Comparison of ENCODE assay signal across 16 cellular contexts in genomic region chr5:78879541-78879940, GRCh38.
DNase-seq lines count a peak whose midpoint lies in the region; ATAC-seq and TF ChIP-seq lines count a peak whose summit lies in the region.
"Had no signal": no experiment of that assay in that cellular context is flagged by ENCODE, and none has a peak within 500 bp of the region (broad histone marks: within the 10 kb centered on the region; RNA-seq: fewer than 3 reads in every experiment).

No MANE protein-coding gene starts in this region.

- no peak overlapping the region for H3K9ac ChIP-seq in skeletal muscle satellite cell (ENCODE audit: low read depth, low read length)
- H3K9ac ChIP-seq: BLaER1 treated with 17β-estradiol and CSF1 and Interleukin-3, amounts not matched to agents 10 nM and 100 nM had no signal

- DNase-seq in AG10803 (ENCODE audit: low read depth) (peak; percentile 16), ascending aorta (ENCODE audit: low spot score in 2 of 2) (no peak), medulla oblongata (ENCODE audit: extremely low spot score) (peak; percentile 16), right atrium auricular region (ENCODE audit: low spot score) (no peak), RKO (ENCODE audit: low spot score) (no peak), T1000 (lab: John Stamatoyannopoulos, UW) (no peak)
- DNase-seq: CD4-positive, CD25-positive, alpha-beta regulatory T cell; DMS53; GF-D8; HCEC 1CT; HFFc6 had no signal

- ATAC-seq in HG03135 (IDR thresholded peaks at IDR 0.05; ENCODE audit: unreplicated experiment): no peak

- H3K9me3 ChIP-seq in ascending aorta (no peaks in the 10 kb centered on the region), skeletal muscle satellite cell (replicated peaks; ENCODE audit: low read length) (no peaks in the 10 kb centered on the region), right atrium auricular region (no peaks in the 10 kb centered on the region)
- H3K9me3 ChIP-seq: BLaER1 treated with 17β-estradiol and CSF1 and Interleukin-3, amounts not matched to agents 10 nM and 100 nM had no signal

- H3K27me3 ChIP-seq in ascending aorta: no peaks in the 10 kb centered on the region
- no peaks in the 10 kb centered on the region for H3K27me3 ChIP-seq in skeletal muscle satellite cell (ENCODE audit: control insufficient read depth, insufficient read depth, low read length)
- no peaks in the 10 kb centered on the region for H3K27me3 ChIP-seq in right atrium auricular region
- H3K27me3 ChIP-seq: BLaER1 treated with 17β-estradiol and CSF1 and Interleukin-3, amounts not matched to agents 10 nM and 100 nM had no signal

- H3K27ac ChIP-seq in ascending aorta: peak overlapping the region; percentile 27 to 68
- no peak overlapping the region for H3K27ac ChIP-seq in right atrium auricular region
- H3K27ac ChIP-seq: 22Rv1; BLaER1 treated with 17β-estradiol and CSF1 and Interleukin-3, amounts not matched to agents 10 nM and 100 nM; HL-60 had no signal

- TF ChIP-seq CTCF in AG10803 (conservative IDR thresholded peaks at IDR 0.05; ENCODE audit: low read length) (no peak), ascending aorta (IDR thresholded peaks at IDR 0.05) (no peak), right atrium auricular region (IDR thresholded peaks at IDR 0.05) (no peak)

- intact Hi-C loops in ascending aorta (cut with DNase I): no loop called here

- peak overlapping the region; percentile 47 for H3K4me2 ChIP-seq in skeletal muscle satellite cell (ENCODE audit: low read length)
- H3K4me2 ChIP-seq: BLaER1 treated with 17β-estradiol and CSF1 and Interleukin-3, amounts not matched to agents 10 nM and 100 nM had no signal

- H3K4me3 ChIP-seq in AG10803 (ENCODE audit: low read length): no peak overlapping the region
- peak overlapping the region in 1 of 2 donors; percentile 51 for H3K4me3 ChIP-seq in ascending aorta
- H3K4me3 ChIP-seq in skeletal muscle satellite cell (ENCODE audit: low read length): no peak overlapping the region
- H3K4me3 ChIP-seq in right atrium auricular region: no peak overlapping the region
- H3K4me3 ChIP-seq: BLaER1 treated with 17β-estradiol and CSF1 and Interleukin-3, amounts not matched to agents 10 nM and 100 nM had no signal

- H3K36me3 ChIP-seq in ascending aorta (no peaks in the 10 kb centered on the region), skeletal muscle satellite cell (ENCODE audit: insufficient read depth, low read length) (no peaks in the 10 kb centered on the region), right atrium auricular region (no peaks in the 10 kb centered on the region)

- H3K4me1 ChIP-seq in ascending aorta (no peaks in the 10 kb centered on the region), skeletal muscle satellite cell (ENCODE audit: control insufficient read depth, insufficient read depth, low read length) (peaks cover 4% of the 10 kb centered on the region), right atrium auricular region (no peaks in the 10 kb centered on the region)
- H3K4me1 ChIP-seq: BLaER1 treated with 17β-estradiol and CSF1 and Interleukin-3, amounts not matched to agents 10 nM and 100 nM had no signal

Comparison
In these comparisons a context has a peak if more than half of its experiments do, and no peak if none do; other contexts are left out.
1. DNase-seq: peak in AG10803 (single experiment) and medulla oblongata (single experiment); none in ascending aorta (0 of 2), right atrium auricular region (single experiment), RKO (single experiment) and T1000 (single experiment).
2. H3K27ac ChIP-seq: peak in ascending aorta (2 of 2); none in right atrium auricular region (0 of 2).